1 cellular context compared by ENCODE assay signal in genomic region chr4:39453738-39454137, GRCh38.
A peak's percentile ranks its signal among the peaks of the same experiment; 100 is the strongest.
TF ChIP-seq lines count a peak whose summit lies in the region.

No MANE protein-coding gene starts in this region.

TF ChIP-seq in IMR-90, 13 proteins besides CTCF, POLR2A, EP300 and RAD21:
- TF ChIP-seq RFX5 (IDR thresholded peaks at IDR 0.05; ENCODE audit: low read depth, low read length) (no peak), MAFK (IDR thresholded peaks at IDR 0.05; ENCODE audit: low read depth, low read length) (peak; percentile 39; the same call in 1 of the 2 replicates), USF2 (IDR thresholded peaks at IDR 0.05; ENCODE audit: low read depth, low read length) (no peak), SMC3 (IDR thresholded peaks at IDR 0.05; ENCODE audit: low read depth, low read length) (no peak), MXI1 (IDR thresholded peaks at IDR 0.05; ENCODE audit: borderline replicate concordance, low read depth, low read length) (no peak)
TF ChIP-seq in IMR-90: peak in this region for 1.
